ENCODE assay signal across 15 cellular contexts in genomic region chr6:15444081-15444731, GRCh38.
DNase-seq lines count a peak whose midpoint lies in the region; ATAC-seq lines count a peak whose summit lies in the region.
"Had no signal": no experiment of that assay in that cellular context is flagged by ENCODE, and none has a peak within 500 bp of the region (broad histone marks: within the 10 kb centered on the region; RNA-seq: fewer than 3 reads in every experiment).

No MANE protein-coding gene starts in this region.

- DNase-seq in Ammon's horn (ENCODE audit: low spot score) (peak; percentile 59), H4 (ENCODE audit: low spot score) (peak; percentile 97), amygdala (lab: John Stamatoyannopoulos, UW) (peak in 39 of 56 donors; percentile 12 to 73 (median 37)), islet precursor cell (peak; percentile 30), NOMO-1 treated with dmso at 0.1 percent for 144 hours (lab: John Stamatoyannopoulos, UW; ENCODE audit: unreplicated experiment) (no peak), NCI-H226 (no peak)
- no peak for DNase-seq in activated effector memory CD4-positive, alpha-beta T cell treated with anti-CD3 and anti-CD28 coated beads, Interleukin-2, amount 50 U/mL, for 16 hours
- DNase-seq: activated CD4-positive, alpha-beta T cell treated with anti-CD3 and anti-CD28 coated beads, Interleukin-2, amount 50 U/mL, for 48 hours; activated T-cell treated with anti-CD3 and anti-CD28 coated beads, Interleukin-2, amount 50 U/mL, for 48 hours; cerebellar nuclear complex; foreskin fibroblast; stimulated activated CD4-positive, alpha-beta T cell treated with anti-CD3 and anti-CD28 coated beads, Interleukin-2, amount 100 ng/mL, for 48 hours; SW 1271 had no signal

- no peak for ATAC-seq in GM21515 (IDR thresholded peaks at IDR 0.05; ENCODE audit: unreplicated experiment)
- ATAC-seq: PC-3 had no signal

Comparison
In these comparisons a context has a peak if more than half of its experiments do, and no peak if none do; other contexts are left out.
1. DNase-seq: peak in Ammon's horn (single experiment), H4 (single experiment), amygdala (39 of 56) and islet precursor cell (single experiment); none in NOMO-1 treated with dmso at 0.1 percent for 144 hours (single experiment), NCI-H226 (single experiment) and activated effector memory CD4-positive, alpha-beta T cell treated with anti-CD3 and anti-CD28 coated beads, Interleukin-2, amount 50 U/mL, for 16 hours (single experiment).